In the genomic region with DNA sequence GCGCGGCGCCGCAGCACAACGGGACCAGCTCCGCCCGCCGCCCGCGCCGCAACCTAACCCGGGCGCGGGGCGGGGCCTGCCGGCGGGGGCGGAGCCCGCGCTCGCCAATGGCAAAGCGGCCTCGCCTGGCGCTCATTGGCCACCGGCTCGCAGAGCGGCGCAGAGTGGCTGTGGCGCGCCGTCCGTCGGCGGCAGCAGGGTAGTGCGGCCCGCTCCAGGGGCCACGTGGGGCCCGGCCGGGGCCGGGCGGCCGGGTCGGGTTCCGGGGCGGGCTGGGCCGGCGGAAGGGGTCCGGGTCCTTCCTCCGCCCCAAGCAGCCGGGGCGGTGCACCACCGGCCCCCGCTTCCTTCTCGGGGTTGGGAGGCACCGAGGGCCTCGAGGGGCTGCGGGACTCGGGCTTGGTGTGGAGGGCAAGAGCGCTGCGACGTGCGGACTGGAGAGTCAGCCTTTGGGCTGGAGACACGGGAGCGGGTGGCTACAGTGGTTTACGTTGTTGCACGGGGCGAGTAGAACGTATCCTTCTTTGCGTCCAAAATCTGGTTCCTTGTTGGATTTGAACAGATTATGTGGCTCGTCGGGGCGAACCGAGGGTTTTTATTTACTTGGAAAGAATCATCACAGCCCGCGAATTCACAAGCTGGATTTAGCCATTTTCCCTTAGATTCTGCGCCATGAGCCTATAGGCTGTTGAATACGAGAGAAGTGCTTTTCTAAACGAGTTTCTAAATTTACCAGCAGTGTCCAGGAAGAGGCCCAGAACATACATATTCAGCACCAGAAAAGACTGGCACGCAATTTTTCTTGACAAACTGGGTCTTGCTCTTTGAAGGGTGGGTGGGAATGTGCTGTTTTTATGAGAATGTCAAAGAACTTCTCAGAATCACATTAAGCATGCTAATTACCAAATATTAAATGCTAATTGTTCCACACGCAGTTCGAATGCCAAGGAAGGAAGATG, we compare ENCODE assay signal across 1 cellular context.
TF ChIP-seq lines count a peak whose summit lies in the region.

SRM (minus strand) TSS at position 29 of the 959 bp plus-strand sequence. CDS start 75 bp downstream, outside the sequence.

TF ChIP-seq in K562, 482 proteins besides CTCF, POLR2A, EP300 and RAD21 (continued from another document):
- TF ChIP-seq, protein P1, sequence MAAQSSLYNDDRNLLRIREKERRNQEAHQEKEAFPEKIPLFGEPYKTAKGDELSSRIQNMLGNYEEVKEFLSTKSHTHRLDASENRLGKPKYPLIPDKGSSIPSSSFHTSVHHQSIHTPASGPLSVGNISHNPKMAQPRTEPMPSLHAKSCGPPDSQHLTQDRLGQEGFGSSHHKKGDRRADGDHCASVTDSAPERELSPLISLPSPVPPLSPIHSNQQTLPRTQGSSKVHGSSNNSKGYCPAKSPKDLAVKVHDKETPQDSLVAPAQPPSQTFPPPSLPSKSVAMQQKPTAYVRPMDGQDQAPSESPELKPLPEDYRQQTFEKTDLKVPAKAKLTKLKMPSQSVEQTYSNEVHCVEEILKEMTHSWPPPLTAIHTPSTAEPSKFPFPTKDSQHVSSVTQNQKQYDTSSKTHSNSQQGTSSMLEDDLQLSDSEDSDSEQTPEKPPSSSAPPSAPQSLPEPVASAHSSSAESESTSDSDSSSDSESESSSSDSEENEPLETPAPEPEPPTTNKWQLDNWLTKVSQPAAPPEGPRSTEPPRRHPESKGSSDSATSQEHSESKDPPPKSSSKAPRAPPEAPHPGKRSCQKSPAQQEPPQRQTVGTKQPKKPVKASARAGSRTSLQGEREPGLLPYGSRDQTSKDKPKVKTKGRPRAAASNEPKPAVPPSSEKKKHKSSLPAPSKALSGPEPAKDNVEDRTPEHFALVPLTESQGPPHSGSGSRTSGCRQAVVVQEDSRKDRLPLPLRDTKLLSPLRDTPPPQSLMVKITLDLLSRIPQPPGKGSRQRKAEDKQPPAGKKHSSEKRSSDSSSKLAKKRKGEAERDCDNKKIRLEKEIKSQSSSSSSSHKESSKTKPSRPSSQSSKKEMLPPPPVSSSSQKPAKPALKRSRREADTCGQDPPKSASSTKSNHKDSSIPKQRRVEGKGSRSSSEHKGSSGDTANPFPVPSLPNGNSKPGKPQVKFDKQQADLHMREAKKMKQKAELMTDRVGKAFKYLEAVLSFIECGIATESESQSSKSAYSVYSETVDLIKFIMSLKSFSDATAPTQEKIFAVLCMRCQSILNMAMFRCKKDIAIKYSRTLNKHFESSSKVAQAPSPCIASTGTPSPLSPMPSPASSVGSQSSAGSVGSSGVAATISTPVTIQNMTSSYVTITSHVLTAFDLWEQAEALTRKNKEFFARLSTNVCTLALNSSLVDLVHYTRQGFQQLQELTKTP (IDR thresholded peaks at IDR 0.05; ENCODE audit: low read depth in 1 of 2, partially characterized antibody in 2 of 2) = no peak
- peak; percentile 64 for TF ChIP-seq SMAD4 (CRISPR knock-in tag; conservative IDR thresholded peaks at IDR 0.05)
- no peak for TF ChIP-seq EZH2 (IDR thresholded peaks at IDR 0.05; ENCODE audit: borderline replicate concordance, low read depth, low read length)
- no peak for TF ChIP-seq NR2F6 (CRISPR knock-in tag; IDR thresholded peaks at IDR 0.05)
- no peak for TF ChIP-seq GTF2A2 (tag; IDR thresholded peaks at IDR 0.05)
- no peak for TF ChIP-seq DDX20 (tag; IDR thresholded peaks at IDR 0.05; ENCODE audit: low read depth)
- TF ChIP-seq ARHGAP35 (IDR thresholded peaks at IDR 0.05; ENCODE audit: partially characterized antibody) = no peak
- no peak for TF ChIP-seq HDAC6 (IDR thresholded peaks at IDR 0.05; ENCODE audit: low read depth, low read length)
- TF ChIP-seq NFYB (IDR thresholded peaks at IDR 0.05; ENCODE audit: extremely low read depth, insufficient read length) = peak; percentile 81
- no peak for TF ChIP-seq ZNF277 (CRISPR knock-in tag; IDR thresholded peaks at IDR 0.05; ENCODE audit: borderline replicate concordance)
- no peak for TF ChIP-seq ZNF12 (CRISPR knock-in tag; IDR thresholded peaks at IDR 0.05)
- no peak for TF ChIP-seq SMARCB1 (IDR thresholded peaks at IDR 0.05; ENCODE audit: insufficient read length, low read depth)
- peak; percentile 68 for TF ChIP-seq REST (CRISPR knock-in tag; IDR thresholded peaks at IDR 0.05; ENCODE audit: low read depth)
- no peak for TF ChIP-seq MYNN (IDR thresholded peaks at IDR 0.05)
- no peak for TF ChIP-seq MYNN (CRISPR knock-in tag; IDR thresholded peaks at IDR 0.05)
- TF ChIP-seq CXXC5 (CRISPR knock-in tag; IDR thresholded peaks at IDR 0.05) = peak; percentile 93
- no peak for TF ChIP-seq ZNF3 (CRISPR knock-in tag; IDR thresholded peaks at IDR 0.05)
- no peak for TF ChIP-seq TBL1XR1 (IDR thresholded peaks at IDR 0.05; ENCODE audit: low read length in 2 of 2)
- TF ChIP-seq THAP7 (CRISPR knock-in tag; IDR thresholded peaks at IDR 0.05) = no peak
- TF ChIP-seq, protein P2, sequence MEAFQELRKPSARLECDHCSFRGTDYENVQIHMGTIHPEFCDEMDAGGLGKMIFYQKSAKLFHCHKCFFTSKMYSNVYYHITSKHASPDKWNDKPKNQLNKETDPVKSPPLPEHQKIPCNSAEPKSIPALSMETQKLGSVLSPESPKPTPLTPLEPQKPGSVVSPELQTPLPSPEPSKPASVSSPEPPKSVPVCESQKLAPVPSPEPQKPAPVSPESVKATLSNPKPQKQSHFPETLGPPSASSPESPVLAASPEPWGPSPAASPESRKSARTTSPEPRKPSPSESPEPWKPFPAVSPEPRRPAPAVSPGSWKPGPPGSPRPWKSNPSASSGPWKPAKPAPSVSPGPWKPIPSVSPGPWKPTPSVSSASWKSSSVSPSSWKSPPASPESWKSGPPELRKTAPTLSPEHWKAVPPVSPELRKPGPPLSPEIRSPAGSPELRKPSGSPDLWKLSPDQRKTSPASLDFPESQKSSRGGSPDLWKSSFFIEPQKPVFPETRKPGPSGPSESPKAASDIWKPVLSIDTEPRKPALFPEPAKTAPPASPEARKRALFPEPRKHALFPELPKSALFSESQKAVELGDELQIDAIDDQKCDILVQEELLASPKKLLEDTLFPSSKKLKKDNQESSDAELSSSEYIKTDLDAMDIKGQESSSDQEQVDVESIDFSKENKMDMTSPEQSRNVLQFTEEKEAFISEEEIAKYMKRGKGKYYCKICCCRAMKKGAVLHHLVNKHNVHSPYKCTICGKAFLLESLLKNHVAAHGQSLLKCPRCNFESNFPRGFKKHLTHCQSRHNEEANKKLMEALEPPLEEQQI (IDR thresholded peaks at IDR 0.05) = no peak
- TF ChIP-seq CHD2 (IDR thresholded peaks at IDR 0.05; ENCODE audit: low read depth, low read length) = peak; percentile 57; the same call in 1 of the 2 replicates
- TF ChIP-seq, protein P3, sequence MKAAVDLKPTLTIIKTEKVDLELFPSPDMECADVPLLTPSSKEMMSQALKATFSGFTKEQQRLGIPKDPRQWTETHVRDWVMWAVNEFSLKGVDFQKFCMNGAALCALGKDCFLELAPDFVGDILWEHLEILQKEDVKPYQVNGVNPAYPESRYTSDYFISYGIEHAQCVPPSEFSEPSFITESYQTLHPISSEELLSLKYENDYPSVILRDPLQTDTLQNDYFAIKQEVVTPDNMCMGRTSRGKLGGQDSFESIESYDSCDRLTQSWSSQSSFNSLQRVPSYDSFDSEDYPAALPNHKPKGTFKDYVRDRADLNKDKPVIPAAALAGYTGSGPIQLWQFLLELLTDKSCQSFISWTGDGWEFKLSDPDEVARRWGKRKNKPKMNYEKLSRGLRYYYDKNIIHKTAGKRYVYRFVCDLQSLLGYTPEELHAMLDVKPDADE (conservative IDR thresholded peaks at IDR 0.05; ENCODE audit: control insufficient read depth, low read depth, low read length) = peak; percentile 92
- TF ChIP-seq TGIF2 (CRISPR knock-in tag; IDR thresholded peaks at IDR 0.05) = no peak
- TF ChIP-seq ZHX1 (conservative IDR thresholded peaks at IDR 0.05; ENCODE audit: low read length) = no peak
- TF ChIP-seq KDM1A (IDR thresholded peaks at IDR 0.05) = no peak
- TF ChIP-seq MCM2 (IDR thresholded peaks at IDR 0.05; ENCODE audit: low read depth) = no peak
- no peak for TF ChIP-seq DPF2 (IDR thresholded peaks at IDR 0.05)
- TF ChIP-seq ARID4B (CRISPR knock-in tag; IDR thresholded peaks at IDR 0.05) = peak; percentile 76
- peak; percentile 51; the same call in 1 of the 2 replicates for TF ChIP-seq MTA3 (IDR thresholded peaks at IDR 0.05; ENCODE audit: borderline replicate concordance)
TF ChIP-seq in K562: peak in this region for 103.
